In genomic region chr5:18050344-18050743, GRCh38 we compare ENCODE assay signal across 21 cellular contexts.
"Had no signal": no experiment of that assay in that cellular context is flagged by ENCODE, and none has a peak within 500 bp of the region (broad histone marks: within the 10 kb centered on the region; RNA-seq: fewer than 3 reads in every experiment).

No MANE protein-coding gene starts in this region.

- DNase-seq: dorsolateral prefrontal cortex; effector CD4-positive, alpha-beta T cell; foreskin fibroblast; heart left ventricle; kidney glomerular epithelial cell; stimulated activated CD4-positive, alpha-beta T cell treated with anti-CD3 and anti-CD28 coated beads, Interleukin-4, amount 100 ng/mL, for 4 hours; stimulated activated naive CD8-positive, alpha-beta T cell treated with anti-CD3 and anti-CD28 coated beads, Interleukin-15, Interleukin-2, amounts not matched to agents 100 U/mL and 50 U/mL, for 24 hours; substantia nigra; testis; tibial artery had no signal

- H3K27me3 ChIP-seq: dorsolateral prefrontal cortex, gastroesophageal sphincter, heart left ventricle, hepatocyte, neutrophil, testis, tibial artery had no signal

- ATAC-seq: esophagus mucosa; gastroesophageal sphincter; heart left ventricle; natural killer cell treated with Interleukin-12 subunit alpha and Interleukin-12 subunit beta and Interleukin-15 and Interleukin-18, amount 100 ng/mL, for 72 hours; sciatic nerve; stimulated activated memory B cell treated with anti-CD40 and anti-IgM and Interleukin-4, amounts not matched to agents 10 μg/mL and 1 μg/mL and 100 μg/mL, for 72 hours; stimulated activated naive CD8-positive, alpha-beta T cell treated with anti-CD3 and anti-CD28 coated beads, Interleukin-15, Interleukin-2, amounts not matched to agents 100 U/mL and 50 U/mL, for 24 hours had no signal

- FAIRE-seq: colon had no signal

- H2AFZ ChIP-seq: hepatocyte, parathyroid adenoma had no signal

- H3K9ac ChIP-seq: parathyroid adenoma had no signal

- H3K4me2 ChIP-seq: hepatocyte had no signal

- H3K36me3 ChIP-seq: gastroesophageal sphincter, heart left ventricle, neutrophil, tibial artery had no signal

- H3K9me3 ChIP-seq: gastroesophageal sphincter, neutrophil, testis, tibial artery had no signal

- H3K4me1 ChIP-seq: gastroesophageal sphincter, heart left ventricle, parathyroid adenoma, testis, tibial artery had no signal

- H3K27ac ChIP-seq: dorsolateral prefrontal cortex, epithelial cell of prostate, gastroesophageal sphincter, heart left ventricle, hepatocyte, neutrophil, parathyroid adenoma, testis, tibial artery had no signal

- H3K4me3 ChIP-seq: dorsolateral prefrontal cortex, gastroesophageal sphincter, heart left ventricle, hepatocyte, lung, testis, tibial artery had no signal

- H3K79me2 ChIP-seq: hepatocyte, parathyroid adenoma had no signal
